ENCODE assay signal across 16 cellular contexts in the genomic region with DNA sequence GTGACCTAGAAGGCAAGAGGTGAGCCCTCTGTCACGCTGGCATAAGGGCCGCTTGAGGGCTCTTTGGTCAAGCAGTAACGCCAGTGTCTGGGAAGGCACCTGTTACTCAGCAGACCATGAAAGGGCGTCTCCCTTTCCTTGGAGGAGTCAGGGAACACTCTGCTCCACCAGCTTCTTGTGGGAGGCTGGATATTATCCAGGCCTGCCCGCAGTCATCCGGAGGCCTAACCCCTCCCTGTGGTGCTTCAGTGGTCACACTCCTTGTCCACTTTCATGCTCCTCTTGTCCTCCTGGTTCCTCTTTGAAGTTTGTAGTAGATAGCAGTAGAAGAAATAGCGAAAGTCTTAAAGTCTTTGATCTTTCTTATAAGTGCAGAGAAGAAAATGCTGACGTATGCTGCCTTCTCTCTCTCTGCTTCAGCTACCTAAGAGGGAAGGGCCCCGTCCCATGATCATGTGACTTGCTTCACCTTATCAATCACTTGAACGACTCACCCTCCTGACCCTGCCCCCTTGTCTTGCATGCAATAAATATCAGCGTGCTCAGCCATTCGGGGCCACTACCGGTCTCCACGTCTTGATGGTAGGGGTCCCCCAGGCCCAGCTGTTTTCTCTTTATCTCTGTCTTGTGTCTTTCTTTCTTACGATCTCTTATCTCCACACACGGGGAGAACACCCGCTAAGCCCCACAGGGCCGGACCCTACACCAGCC. TPM values are rescaled to one million over a fixed set of nuclear protein-coding genes. Genes with fewer than 3 reads are reported as not detected.
DNase-seq lines count a peak whose midpoint lies in the region; ATAC-seq, FAIRE-seq and TF ChIP-seq lines count a peak whose summit lies in the region.
"Had no signal": no experiment of that assay in that cellular context is flagged by ENCODE, and none has a peak within 500 bp of the region (broad histone marks: within the 10 kb centered on the region; RNA-seq: fewer than 3 reads in every experiment).

No MANE protein-coding gene starts in this region.

- no peak overlapping the region for H3K9ac ChIP-seq in kidney (ENCODE audit: low read length in 2 of 2)
- no peak overlapping the region for H3K9ac ChIP-seq in parathyroid adenoma

- no peaks in the 10 kb centered on the region for H3K79me2 ChIP-seq in parathyroid adenoma

- H3K4me3 ChIP-seq in kidney (ENCODE audit: low read length in 2 of 2) (no peak overlapping the region), parathyroid adenoma (ENCODE audit: low read depth, low read length) (no peak overlapping the region)
- H3K4me3 ChIP-seq: skin epidermis had no signal

- H2AFZ ChIP-seq in parathyroid adenoma, result peak overlapping the region; percentile 17

- H3K4me3 Mint-ChIP-seq in Calu3 (ENCODE audit: low read depth, unreplicated experiment), result no peak overlapping the region

- H3K27ac ChIP-seq in kidney (ENCODE audit: low read depth in 2 of 2, low read length in 2 of 2) (no peak overlapping the region), parathyroid adenoma (no peak overlapping the region)
- H3K27ac ChIP-seq: skin epidermis had no signal

- no peaks in the 10 kb centered on the region for H3K9me3 Mint-ChIP-seq in Calu3 (ENCODE audit: low read depth, unreplicated experiment)

- peaks cover 7% of the 10 kb centered on the region for H3K4me1 Mint-ChIP-seq in Calu3 (ENCODE audit: low read depth, unreplicated experiment)

- no peaks in the 10 kb centered on the region for H3K9me3 ChIP-seq in kidney (ENCODE audit: control insufficient read depth in 1 of 2, low read length in 2 of 2)
- no peaks in the 10 kb centered on the region for H3K9me3 ChIP-seq in parathyroid adenoma (ENCODE audit: control insufficient read depth, low read length)

- H3K27ac Mint-ChIP-seq in Calu3 (ENCODE audit: unreplicated experiment), result no peak overlapping the region

- no peak overlapping the region for H3K4me2 ChIP-seq in parathyroid adenoma (ENCODE audit: low read length)

- no peaks in the 10 kb centered on the region for H3K4me1 ChIP-seq in kidney (ENCODE audit: control insufficient read depth in 1 of 2, insufficient read depth in 1 of 2, low read depth in 1 of 2, low read length in 2 of 2)
- no peaks in the 10 kb centered on the region for H3K4me1 ChIP-seq in parathyroid adenoma

- BruUV-seq in Calu3 (replicated peaks; lab: Mats Ljungman, UMichigan), result no TSS peak

- no peaks in the 10 kb centered on the region for H3K27me3 ChIP-seq in parathyroid adenoma (ENCODE audit: control insufficient read depth, insufficient read depth, low read length)

- DNase-seq in Calu3, result peak; percentile 45
- DNase-seq in LHCN-M2 (ENCODE audit: low read depth), result peak; percentile 27
- peak; percentile 67 for DNase-seq in kidney
- no peak for DNase-seq in hepatic stellate cell (ENCODE audit: low spot score)
- no peak for DNase-seq in CD1c-positive myeloid dendritic cell (ENCODE audit: extremely low spot score)
- DNase-seq: activated CD4-positive, alpha-beta T cell treated with anti-CD3 and anti-CD28 coated beads, Interleukin-2, amount 50 U/mL, for 1 hour; AML-193; DMS 273 treated with DMSO at 0.1 percent for 48 hours; NCI-H1092; NCI-H510A treated with DMSO at 0.1 percent for 48 hours; stimulated activated CD8-positive, alpha-beta memory T cell treated with anti-CD3 and anti-CD28 coated beads, Interleukin-4, amount 100 ng/mL, for 48 hours had no signal

- H3K36me3 ChIP-seq in kidney (ENCODE audit: control insufficient read depth in 1 of 2, insufficient read depth in 2 of 2, low read length in 2 of 2), result no peaks in the 10 kb centered on the region
- H3K36me3 ChIP-seq in parathyroid adenoma (ENCODE audit: control insufficient read depth, insufficient read depth, low read length), result no peaks in the 10 kb centered on the region

- peaks cover 53% of the 10 kb centered on the region for H3K27me3 Mint-ChIP-seq in Calu3 (ENCODE audit: unreplicated experiment)

- TF ChIP-seq CTCF in Calu3 (IDR thresholded peaks at IDR 0.05; ENCODE audit: unreplicated experiment), result no peak
- TF ChIP-seq CTCF in kidney (IDR thresholded peaks at IDR 0.05; ENCODE audit: borderline replicate concordance, extremely low read depth, insufficient read depth), result no peak
- no peak for TF ChIP-seq CTCF in parathyroid adenoma (IDR thresholded peaks at IDR 0.05)

- no peaks in the 10 kb centered on the region for H3K36me3 Mint-ChIP-seq in Calu3 (ENCODE audit: insufficient read depth, unreplicated experiment)

- CTCF ChIA-PET in Calu3 (lab: Charles Lee), result no interaction called here

- intact Hi-C loops in Calu3 (cut with micrococcal nuclease; ENCODE audit: unreplicated experiment) (loop anchor here (5.0 to 10.0 kb wide), 2 partner anchors 313 to 491 kb away; a partner anchor contains a TSS), kidney (cut with DNase I) (no loop called here)

- ATAC-seq in HG03039 (IDR thresholded peaks at IDR 0.05; ENCODE audit: unreplicated experiment), result no peak

- FAIRE-seq in kidney (lab: Jason Lieb, UNC), result no peak

RNA-seq across cellular contexts. Expression of a gene that starts 16.7 kb away (rescaled TPM):
- not detected in 2 replicates for total RNA-seq in Calu3 (2022)
- total RNA-seq in LHCN-M2 (2014; rRNA removed), result not detected in 2 replicates
- 0.15 TPM for polyA plus RNA-seq in LHCN-M2 (2012)
- 1.1 TPM for total RNA-seq in kidney
- polyA plus RNA-seq in kidney (ENCODE audit: insufficient read depth, low read depth, low replicate concordance), result 2.3 TPM
- total RNA-seq: aorta, kidney epithelial cell had no signal

RNA-seq across cellular contexts. Expression of a gene that starts 41.4 kb away (rescaled TPM):
- total RNA-seq in Calu3 (2022), result not detected in 2 replicates
- 3.2 and 4.5 TPM in 2 replicates for total RNA-seq in LHCN-M2 (2014; rRNA removed)
- polyA plus RNA-seq in LHCN-M2 (2012), result 1.4 TPM
- total RNA-seq in kidney, result 29.4 TPM
- polyA plus RNA-seq in kidney (ENCODE audit: insufficient read depth, low read depth, low replicate concordance), result 6.9 TPM

Comparison
In these comparisons a context has a peak if more than half of its experiments do, and no peak if none do; other contexts are left out.
1. DNase-seq: peak in Calu3 (single experiment), LHCN-M2 (single experiment) and kidney (single experiment); none in hepatic stellate cell (single experiment) and CD1c-positive myeloid dendritic cell (single experiment).